1 cellular context compared by ENCODE assay signal in genomic region chr7:13932131-13932530, GRCh38.
TF ChIP-seq lines count a peak whose summit lies in the region.

No MANE protein-coding gene starts in this region.

TF ChIP-seq in WTC11, 78 proteins besides CTCF, POLR2A, EP300 and RAD21 (continued from another document):
- TF ChIP-seq ZNF532 (CRISPR knock-in tag; IDR thresholded peaks at IDR 0.05; ENCODE audit: borderline replicate concordance): no peak
- TF ChIP-seq ZNF423 (CRISPR knock-in tag; IDR thresholded peaks at IDR 0.05): no peak
- TF ChIP-seq ZNF396 (CRISPR knock-in tag; IDR thresholded peaks at IDR 0.05; ENCODE audit: borderline replicate concordance): no peak
TF ChIP-seq in WTC11: peak in this region for 0.
